2 cellular contexts compared by ENCODE assay signal in genomic region chr13:40963927-40964326, GRCh38.
A peak's percentile ranks its signal among the peaks of the same experiment; 100 is the strongest.
TF ChIP-seq lines count a peak whose summit lies in the region.

No MANE protein-coding gene starts in this region.

TF ChIP-seq in HCT116, 20 proteins besides CTCF, POLR2A, EP300 and RAD21:
- TF ChIP-seq SRF (IDR thresholded peaks at IDR 0.05; ENCODE audit: low read depth) (peak; percentile 54), JUND (IDR thresholded peaks at IDR 0.05) (peak; percentile 38; the same call in 1 of the 2 replicates), CBX3 (IDR thresholded peaks at IDR 0.05; ENCODE audit: low read depth) (no peak), SP1 (IDR thresholded peaks at IDR 0.05; ENCODE audit: low read depth) (peak; percentile 33; the same call in 1 of the 2 replicates), FOSL1 (IDR thresholded peaks at IDR 0.05; ENCODE audit: low read depth) (peak; percentile 49; the same call in 1 of the 2 replicates)

TF ChIP-seq in HepG2, 621 proteins besides CTCF, POLR2A, EP300 and RAD21:
- TF ChIP-seq DDIT3 (CRISPR knock-in tag; IDR thresholded peaks at IDR 0.05) (no peak), HNRNPLL (IDR thresholded peaks at IDR 0.05; ENCODE audit: low read depth, low read length, poor library complexity, severe bottlenecking) (no peak), FOSL2 (CRISPR knock-in tag; IDR thresholded peaks at IDR 0.05) (peak; percentile 40; the same call in 1 of the 2 replicates), ZBTB26 (CRISPR knock-in tag; IDR thresholded peaks at IDR 0.05; ENCODE audit: borderline replicate concordance) (peak; percentile 84; the same call in 1 of the 2 replicates)
TF ChIP-seq in HepG2: peak in this region for 2.
